27 cellular contexts compared by ENCODE assay signal in genomic region chr10:48692748-48693147, GRCh38. TPM values are rescaled to one million over a fixed set of nuclear protein-coding genes. Genes with fewer than 3 reads are reported as not detected.
"Had no signal": no experiment of that assay in that cellular context is flagged by ENCODE, and none has a peak within 500 bp of the region (broad histone marks: within the 10 kb centered on the region; RNA-seq: fewer than 3 reads in every experiment).

No MANE protein-coding gene starts in this region.

- ATAC-seq: activated CD4-positive, alpha-beta T cell treated with anti-CD3 and anti-CD28 coated beads for 36 hours; natural killer cell; right lobe of liver; stimulated activated naive CD8-positive, alpha-beta T cell treated with anti-CD3 and anti-CD28 coated beads, Interleukin-15, amount 100 ng/mL, for 72 hours had no signal

- DNase-seq: activated CD4-positive, alpha-beta T cell treated with anti-CD3 and anti-CD28 coated beads for 36 hours; activated CD4-positive, alpha-beta T cell treated with anti-CD3 and anti-CD28 coated beads, Interleukin-2, amount 50 U/mL, for 4 hours; activated CD4-positive, CD25-positive, alpha-beta regulatory T cell; activated CD8-positive, alpha-beta memory T cell treated with anti-CD3 and anti-CD28 coated beads, Interleukin-2, amount 50 U/mL, for 48 hours; activated gamma-delta T cell; activated naive CD4-positive, alpha-beta T cell treated with anti-CD3 and anti-CD28 coated beads, Interleukin-2, amount 10 ng/mL, durations not matched to agents 7 days and 5 days; activated naive CD8-positive, alpha-beta T cell treated with anti-CD3 and anti-CD28 coated beads, Interleukin-2, amount 10 ng/mL, durations not matched to agents 7 days and 5 days; activated T-cell treated with anti-CD3 and anti-CD28 coated beads, Interleukin-2, amount 50 U/mL, for 24 hours; cerebellar nuclear complex; foreskin fibroblast; head of caudate nucleus; hippocampal formation; kidney; natural killer cell; ovary; right lobe of liver; stimulated activated CD4-positive, alpha-beta T cell treated with anti-CD3 and anti-CD28 coated beads, Interleukin-2, amount 100 ng/mL, for 48 hours; stimulated activated naive CD8-positive, alpha-beta T cell treated with anti-CD3 and anti-CD28 coated beads, Interleukin-15, amount 100 ng/mL, for 72 hours; substantia nigra; T-helper 1 cell; upper lobe of left lung had no signal

- H3K36me3 Mint-ChIP-seq: activated naive CD4-positive, alpha-beta T cell treated with anti-CD3 and anti-CD28 coated beads, Interleukin-2, amount 10 ng/mL, durations not matched to agents 7 days and 5 days; activated naive CD8-positive, alpha-beta T cell treated with anti-CD3 and anti-CD28 coated beads, Interleukin-2, amount 10 ng/mL, durations not matched to agents 7 days and 5 days; brain; natural killer cell; neural progenitor cell had no signal

- H3K9me3 Mint-ChIP-seq: activated naive CD4-positive, alpha-beta T cell treated with anti-CD3 and anti-CD28 coated beads, Interleukin-2, amount 10 ng/mL, durations not matched to agents 7 days and 5 days; activated naive CD8-positive, alpha-beta T cell treated with anti-CD3 and anti-CD28 coated beads, Interleukin-2, amount 10 ng/mL, durations not matched to agents 7 days and 5 days; activated T-cell treated with anti-CD3 and anti-CD28 coated beads, Interleukin-2, amount 50 U/mL, for 24 hours; natural killer cell; stimulated activated naive CD8-positive, alpha-beta T cell treated with anti-CD3 and anti-CD28 coated beads, Interleukin-15, amount 100 ng/mL, for 72 hours; T-helper 2 cell treated with Interferon-gamma antibody and Interleukin-4, amounts not matched to agents 5 μg/mL and 100 μg/mL, for 36 hours had no signal

- H3K27me3 Mint-ChIP-seq: stimulated activated naive CD8-positive, alpha-beta T cell treated with anti-CD3 and anti-CD28 coated beads, Interleukin-15, amount 100 ng/mL, for 72 hours had no signal

- H3K27ac Mint-ChIP-seq: activated CD4-positive, alpha-beta T cell treated with anti-CD3 and anti-CD28 coated beads for 36 hours; activated naive CD4-positive, alpha-beta T cell treated with anti-CD3 and anti-CD28 coated beads, Interleukin-2, amount 10 ng/mL, durations not matched to agents 7 days and 5 days; activated naive CD8-positive, alpha-beta T cell treated with anti-CD3 and anti-CD28 coated beads, Interleukin-2, amount 10 ng/mL, durations not matched to agents 7 days and 5 days; activated T-cell treated with anti-CD3 and anti-CD28 coated beads, Interleukin-2, amount 50 U/mL, for 24 hours; natural killer cell; neural progenitor cell; progenitor cell of endocrine pancreas; stimulated activated naive CD8-positive, alpha-beta T cell treated with anti-CD3 and anti-CD28 coated beads, Interleukin-15, amount 100 ng/mL, for 72 hours; T-helper 2 cell treated with Interferon-gamma antibody and Interleukin-4, amounts not matched to agents 5 μg/mL and 100 μg/mL, for 36 hours had no signal

- H3K4me3 Mint-ChIP-seq: activated CD4-positive, alpha-beta T cell treated with anti-CD3 and anti-CD28 coated beads for 36 hours; activated naive CD4-positive, alpha-beta T cell treated with anti-CD3 and anti-CD28 coated beads, Interleukin-2, amount 10 ng/mL, durations not matched to agents 7 days and 5 days; activated naive CD8-positive, alpha-beta T cell treated with anti-CD3 and anti-CD28 coated beads, Interleukin-2, amount 10 ng/mL, durations not matched to agents 7 days and 5 days; activated T-cell treated with anti-CD3 and anti-CD28 coated beads, Interleukin-2, amount 50 U/mL, for 24 hours; brain; natural killer cell; neural progenitor cell; stimulated activated naive CD8-positive, alpha-beta T cell treated with anti-CD3 and anti-CD28 coated beads, Interleukin-15, amount 100 ng/mL, for 72 hours; T-helper 2 cell treated with Interferon-gamma antibody and Interleukin-4, amounts not matched to agents 5 μg/mL and 100 μg/mL, for 36 hours had no signal

- H3K4me1 Mint-ChIP-seq: activated CD4-positive, alpha-beta T cell treated with anti-CD3 and anti-CD28 coated beads for 36 hours; activated naive CD4-positive, alpha-beta T cell treated with anti-CD3 and anti-CD28 coated beads, Interleukin-2, amount 10 ng/mL, durations not matched to agents 7 days and 5 days; activated naive CD8-positive, alpha-beta T cell treated with anti-CD3 and anti-CD28 coated beads, Interleukin-2, amount 10 ng/mL, durations not matched to agents 7 days and 5 days; natural killer cell; neural progenitor cell; stimulated activated naive CD8-positive, alpha-beta T cell treated with anti-CD3 and anti-CD28 coated beads, Interleukin-15, amount 100 ng/mL, for 72 hours had no signal

RNA-seq across cellular contexts. Expression of gene WDFY4, which starts 8.1 kb away (rescaled TPM):
- total RNA-seq: cardiac muscle cell, renal cortical epithelial cell had no signal
- polyA plus RNA-seq: cardiac muscle cell had no signal
